In the genomic region with DNA sequence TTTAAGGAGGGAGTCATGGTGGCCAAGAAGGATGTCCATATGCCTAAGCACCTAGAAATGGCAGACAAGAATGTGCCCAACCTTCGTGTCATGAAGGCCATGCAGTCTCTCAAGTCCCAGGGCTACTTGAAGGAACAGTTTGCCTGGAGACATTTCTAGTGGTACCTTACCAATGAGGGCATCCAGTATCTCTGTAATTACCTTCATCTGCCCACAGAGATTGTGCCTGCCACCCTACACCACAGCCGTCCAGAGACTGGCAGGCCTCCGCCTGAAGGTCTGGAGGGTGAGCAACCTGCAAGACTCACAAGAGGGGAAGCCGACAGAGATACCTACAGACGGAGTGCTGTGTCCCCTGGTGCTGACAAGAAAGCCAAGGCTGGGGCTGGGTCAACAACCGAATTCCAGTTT, we compare ENCODE assay signal across 1 cellular context.
TF ChIP-seq lines count a peak whose summit lies in the region.

No MANE protein-coding gene starts in this region.

TF ChIP-seq in WTC11, 78 proteins besides CTCF, POLR2A, EP300 and RAD21 (continued from another document):
- TF ChIP-seq, protein P1, sequence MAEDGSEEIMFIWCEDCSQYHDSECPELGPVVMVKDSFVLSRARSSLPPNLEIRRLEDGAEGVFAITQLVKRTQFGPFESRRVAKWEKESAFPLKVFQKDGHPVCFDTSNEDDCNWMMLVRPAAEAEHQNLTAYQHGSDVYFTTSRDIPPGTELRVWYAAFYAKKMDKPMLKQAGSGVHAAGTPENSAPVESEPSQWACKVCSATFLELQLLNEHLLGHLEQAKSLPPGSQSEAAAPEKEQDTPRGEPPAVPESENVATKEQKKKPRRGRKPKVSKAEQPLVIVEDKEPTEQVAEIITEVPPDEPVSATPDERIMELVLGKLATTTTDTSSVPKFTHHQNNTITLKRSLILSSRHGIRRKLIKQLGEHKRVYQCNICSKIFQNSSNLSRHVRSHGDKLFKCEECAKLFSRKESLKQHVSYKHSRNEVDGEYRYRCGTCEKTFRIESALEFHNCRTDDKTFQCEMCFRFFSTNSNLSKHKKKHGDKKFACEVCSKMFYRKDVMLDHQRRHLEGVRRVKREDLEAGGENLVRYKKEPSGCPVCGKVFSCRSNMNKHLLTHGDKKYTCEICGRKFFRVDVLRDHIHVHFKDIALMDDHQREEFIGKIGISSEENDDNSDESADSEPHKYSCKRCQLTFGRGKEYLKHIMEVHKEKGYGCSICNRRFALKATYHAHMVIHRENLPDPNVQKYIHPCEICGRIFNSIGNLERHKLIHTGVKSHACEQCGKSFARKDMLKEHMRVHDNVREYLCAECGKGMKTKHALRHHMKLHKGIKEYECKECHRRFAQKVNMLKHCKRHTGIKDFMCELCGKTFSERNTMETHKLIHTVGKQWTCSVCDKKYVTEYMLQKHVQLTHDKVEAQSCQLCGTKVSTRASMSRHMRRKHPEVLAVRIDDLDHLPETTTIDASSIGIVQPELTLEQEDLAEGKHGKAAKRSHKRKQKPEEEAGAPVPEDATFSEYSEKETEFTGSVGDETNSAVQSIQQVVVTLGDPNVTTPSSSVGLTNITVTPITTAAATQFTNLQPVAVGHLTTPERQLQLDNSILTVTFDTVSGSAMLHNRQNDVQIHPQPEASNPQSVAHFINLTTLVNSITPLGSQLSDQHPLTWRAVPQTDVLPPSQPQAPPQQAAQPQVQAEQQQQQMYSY (CRISPR knock-in tag; IDR thresholded peaks at IDR 0.05), result no peak
- no peak for TF ChIP-seq ESRRA (CRISPR knock-in tag; IDR thresholded peaks at IDR 0.05; ENCODE audit: borderline replicate concordance)
- TF ChIP-seq ATF1 (CRISPR knock-in tag; IDR thresholded peaks at IDR 0.05), result no peak
- TF ChIP-seq E2F4 (CRISPR knock-in tag; IDR thresholded peaks at IDR 0.05; ENCODE audit: borderline replicate concordance, low read depth), result no peak
- TF ChIP-seq, protein P2, sequence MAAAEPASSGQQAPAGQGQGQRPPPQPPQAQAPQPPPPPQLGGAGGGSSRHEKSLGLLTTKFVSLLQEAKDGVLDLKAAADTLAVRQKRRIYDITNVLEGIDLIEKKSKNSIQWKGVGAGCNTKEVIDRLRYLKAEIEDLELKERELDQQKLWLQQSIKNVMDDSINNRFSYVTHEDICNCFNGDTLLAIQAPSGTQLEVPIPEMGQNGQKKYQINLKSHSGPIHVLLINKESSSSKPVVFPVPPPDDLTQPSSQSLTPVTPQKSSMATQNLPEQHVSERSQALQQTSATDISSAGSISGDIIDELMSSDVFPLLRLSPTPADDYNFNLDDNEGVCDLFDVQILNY (CRISPR knock-in tag; IDR thresholded peaks at IDR 0.05), result no peak
- TF ChIP-seq MYBL2 (CRISPR knock-in tag; IDR thresholded peaks at IDR 0.05), result no peak
- no peak for TF ChIP-seq TEAD1 (CRISPR knock-in tag; IDR thresholded peaks at IDR 0.05)
- TF ChIP-seq HMGXB4 (CRISPR knock-in tag; IDR thresholded peaks at IDR 0.05), result no peak
